Comparison of ENCODE assay signal across 8 cellular contexts in the genomic region with DNA sequence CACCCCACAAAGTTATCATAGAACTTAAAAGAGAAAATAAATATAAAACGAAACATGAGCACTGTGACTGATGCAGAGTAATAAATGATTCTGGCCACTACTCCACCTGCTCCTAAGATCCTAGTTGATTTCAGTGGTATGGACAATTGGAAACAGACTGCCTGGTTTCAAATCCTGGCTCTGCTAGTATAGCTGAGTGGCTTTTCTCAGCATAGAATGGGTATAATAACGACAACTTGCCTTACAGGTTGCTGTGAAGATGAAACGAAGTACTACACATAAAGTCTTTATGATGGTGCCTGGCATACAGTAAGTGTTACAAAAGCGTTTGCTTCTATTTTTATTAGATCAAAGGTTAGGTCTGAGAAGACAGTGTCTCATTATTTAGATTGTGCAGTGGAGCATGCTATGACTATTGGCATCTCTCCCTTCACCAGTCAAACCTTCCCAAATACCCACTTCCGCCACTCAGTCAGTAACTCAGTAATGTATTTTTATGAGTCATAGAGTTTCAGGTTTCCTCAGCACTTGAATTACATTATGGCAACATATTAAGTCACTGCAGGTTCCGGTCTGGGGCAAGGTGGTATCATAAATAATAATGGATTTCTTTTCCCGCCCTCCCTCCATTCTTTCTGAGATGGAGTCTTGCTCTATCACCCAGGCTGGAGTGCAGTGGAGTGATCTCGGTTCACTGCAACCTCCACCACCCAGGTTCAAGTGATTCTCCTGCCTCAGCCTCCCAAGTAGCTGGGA. TPM values are rescaled to one million over a fixed set of nuclear protein-coding genes. Genes with fewer than 3 reads are reported as not detected.
DNase-seq lines count a peak whose midpoint lies in the region; ATAC-seq and TF ChIP-seq lines count a peak whose summit lies in the region.

No MANE protein-coding gene starts in this region.

- H4K20me1 ChIP-seq in PC-3 (ENCODE audit: low read length), result no peaks in the 10 kb centered on the region

- no TSS peak for BruUV-seq in PC-3 (replicated peaks; lab: Mats Ljungman, UMichigan)

- H3K9me3 ChIP-seq in PC-3 (ENCODE audit: low read length) (no peaks in the 10 kb centered on the region), adrenal gland (replicated peaks in 1 of 3) (no peaks in the 10 kb centered on the region)

- WGBS in adrenal gland, 4 donors, result 87 to 93% (median 88%) methylated on average over 8 of the region's 8 CpGs

- H3K27me3 ChIP-seq in PC-3 (ENCODE audit: low read length), result no peaks in the 10 kb centered on the region
- no peaks in the 10 kb centered on the region for H3K27me3 ChIP-seq in adrenal gland

- peak overlapping the region; percentile 66 for H3K4me2 ChIP-seq in PC-3 (ENCODE audit: low read length)

- H3K36me3 Mint-ChIP-seq in chondrocyte (ENCODE audit: low read depth), result peaks cover 21% of the 10 kb centered on the region

- H3K27ac ChIP-seq in PC-3 (ENCODE audit: low read length) (peak overlapping the region; percentile 75), adrenal gland (no peak overlapping the region)

- H3K4me3 ChIP-seq in PC-3 (ENCODE audit: low read length), result peak overlapping the region; percentile 34
- no peak overlapping the region for H3K4me3 ChIP-seq in adrenal gland

- CTCF ChIA-PET in PC-3 (lab: Charles Lee), result interaction anchor here (0.6 kb wide), 1 partner anchor 141 kb away, joined by 3 read pairs; no protein-coding TSS in a partner anchor

- no peaks in the 10 kb centered on the region for H3K79me2 ChIP-seq in PC-3 (ENCODE audit: low read length)

- TF ChIP-seq POLR2A in adrenal gland (IDR thresholded peaks at IDR 0.05), result no peak

- TF ChIP-seq CTCF in PC-3 (conservative IDR thresholded peaks at IDR 0.05; ENCODE audit: low read depth, low read length), result no peak
- no peak for TF ChIP-seq CTCF in chondrocyte (IDR thresholded peaks at IDR 0.05)
- no peak for TF ChIP-seq CTCF in adrenal gland (IDR thresholded peaks at IDR 0.05)

- intact Hi-C loops in PC-3 (cut with micrococcal nuclease), result loop anchor here (1.0 to 10.0 kb wide), 3 partner anchors 13 to 382 kb away; a partner anchor contains a TSS
- intact Hi-C loops in adrenal gland (cut with DNase I), result no loop called here

- peak overlapping the region; percentile 50 for H3K27ac Mint-ChIP-seq in chondrocyte (ENCODE audit: unreplicated experiment)

- H3K27me3 Mint-ChIP-seq in chondrocyte (ENCODE audit: low read depth), result no peaks in the 10 kb centered on the region

- POLR2A ChIA-PET in PC-3 (lab: Charles Lee; ENCODE audit: unreplicated experiment), result no interaction called here

- H2AFZ ChIP-seq in PC-3 (ENCODE audit: low read length), result no peak overlapping the region

- peaks cover 14% of the 10 kb centered on the region for H3K36me3 ChIP-seq in PC-3 (ENCODE audit: low read depth, low read length)
- H3K36me3 ChIP-seq in adrenal gland (replicated peaks in 1 of 2), result peaks cover 0 to 23% of the 10 kb centered on the region in 2 donors

- no peaks in the 10 kb centered on the region for H3K9me3 Mint-ChIP-seq in chondrocyte (ENCODE audit: low read depth)

- H3K9ac ChIP-seq in PC-3 (ENCODE audit: low read length), result peak overlapping the region; percentile 13; the same call in 1 of the 2 replicates

- ATAC-seq in GM21423 (IDR thresholded peaks at IDR 0.05; ENCODE audit: unreplicated experiment) (peak; percentile 98), PC-3 (peak; percentile 70)

- peaks cover 22% of the 10 kb centered on the region for H3K4me1 Mint-ChIP-seq in chondrocyte (ENCODE audit: low read depth)

- H3K4me3 Mint-ChIP-seq in chondrocyte (ENCODE audit: unreplicated experiment), result no peak overlapping the region

- no peaks in the 10 kb centered on the region for H3K9me2 ChIP-seq in PC-3 (replicated peaks; ENCODE audit: low read length)

- DNase-seq in GM03348 (ENCODE audit: low spot score) (peak; percentile 53), HPDE6-E6E7 (ENCODE audit: extremely low spot score) (peak; percentile 88), PC-3 (peak; percentile 99), chondrocyte (ENCODE audit: low spot score) (no peak), amygdala (lab: John Stamatoyannopoulos, UW) (no peak), adrenal gland (no peak)
- peak; percentile 3 to 23 for DNase-seq in stimulated activated CD4-positive, alpha-beta T cell treated with anti-CD3 and anti-CD28 coated beads, Interleukin-1b, Interleukin-23, amount 100 ng/mL, for 4 hours (ENCODE audit: low read depth in 2 of 2)

- H3K4me1 ChIP-seq in PC-3 (ENCODE audit: insufficient read depth, low read length), result peaks cover 52% of the 10 kb centered on the region
- H3K4me1 ChIP-seq in adrenal gland (replicated peaks in 1 of 2), result no peaks in the 10 kb centered on the region

- H3F3A ChIP-seq in PC-3 (ENCODE audit: low read length, unreplicated experiment), result peaks cover 7% of the 10 kb centered on the region

RNA-seq across cellular contexts. Expression of a gene that starts 29.7 kb away (rescaled TPM):
- total RNA-seq in PC-3 (2014; rRNA removed), result 31.6 and 43.7 TPM in 2 replicates
- 29.4 to 34.3 TPM (median 29.7 TPM) in 3 replicates for total RNA-seq in chondrocyte
- 10 to 100 TPM; 19.8 to 89.8 (median 38.1) TPM for total RNA-seq in adrenal gland
- 100 to 1,000 TPM in 2 of 3 donors, 10 to 100 TPM in 1; 33.5 to 300 (median 122) TPM for polyA plus RNA-seq in adrenal gland

Comparison
In these comparisons a context has a peak if more than half of its experiments do, and no peak if none do; other contexts are left out.
1. DNase-seq: peak in GM03348 (single experiment), HPDE6-E6E7 (single experiment), PC-3 (single experiment) and stimulated activated CD4-positive, alpha-beta T cell treated with anti-CD3 and anti-CD28 coated beads, Interleukin-1b, Interleukin-23, amount 100 ng/mL, for 4 hours (2 of 2); none in chondrocyte (single experiment), amygdala (0 of 56) and adrenal gland (0 of 7).